Comparison of ENCODE assay signal across 1 cellular context in the genomic region with DNA sequence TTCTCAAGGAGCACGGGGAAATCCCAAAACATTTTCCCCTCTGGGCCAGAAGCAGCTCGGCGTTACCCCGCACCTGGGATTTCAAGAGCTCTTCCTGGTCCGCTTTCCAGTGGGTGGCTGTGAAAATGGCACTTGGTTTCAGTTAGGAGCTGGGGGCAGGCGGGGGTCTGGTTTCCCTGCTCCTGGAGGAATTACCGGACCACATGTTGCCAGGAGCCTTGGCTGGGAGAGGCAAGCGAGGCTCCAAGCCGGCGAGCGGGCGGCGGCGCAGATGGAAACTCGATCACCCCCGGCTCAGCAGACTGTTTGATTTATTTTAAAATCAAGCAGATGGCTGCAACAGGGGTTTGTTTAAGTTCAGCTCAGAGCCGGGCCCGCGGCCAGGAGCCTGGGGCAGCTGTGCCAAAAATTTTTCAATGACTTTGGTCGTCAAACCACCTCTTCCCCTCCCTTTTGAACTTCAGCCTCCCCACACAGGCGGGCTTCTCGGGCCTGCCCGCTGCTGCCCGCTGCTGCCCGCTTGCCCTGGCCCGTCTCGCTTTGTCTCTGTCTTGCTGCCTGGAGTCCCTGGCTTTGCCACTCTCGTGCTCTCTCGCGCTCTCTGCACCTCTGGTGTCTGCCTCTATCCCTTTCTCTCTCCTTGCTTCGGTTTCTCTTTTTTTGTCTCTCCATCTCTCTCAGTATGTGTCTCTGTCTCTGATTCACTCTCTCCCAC.
TF ChIP-seq lines count a peak whose summit lies in the region.

No MANE protein-coding gene starts in this region.

TF ChIP-seq in GM23338, 12 proteins besides CTCF, POLR2A, EP300 and RAD21 (continued from another document):
- TF ChIP-seq, protein P1, sequence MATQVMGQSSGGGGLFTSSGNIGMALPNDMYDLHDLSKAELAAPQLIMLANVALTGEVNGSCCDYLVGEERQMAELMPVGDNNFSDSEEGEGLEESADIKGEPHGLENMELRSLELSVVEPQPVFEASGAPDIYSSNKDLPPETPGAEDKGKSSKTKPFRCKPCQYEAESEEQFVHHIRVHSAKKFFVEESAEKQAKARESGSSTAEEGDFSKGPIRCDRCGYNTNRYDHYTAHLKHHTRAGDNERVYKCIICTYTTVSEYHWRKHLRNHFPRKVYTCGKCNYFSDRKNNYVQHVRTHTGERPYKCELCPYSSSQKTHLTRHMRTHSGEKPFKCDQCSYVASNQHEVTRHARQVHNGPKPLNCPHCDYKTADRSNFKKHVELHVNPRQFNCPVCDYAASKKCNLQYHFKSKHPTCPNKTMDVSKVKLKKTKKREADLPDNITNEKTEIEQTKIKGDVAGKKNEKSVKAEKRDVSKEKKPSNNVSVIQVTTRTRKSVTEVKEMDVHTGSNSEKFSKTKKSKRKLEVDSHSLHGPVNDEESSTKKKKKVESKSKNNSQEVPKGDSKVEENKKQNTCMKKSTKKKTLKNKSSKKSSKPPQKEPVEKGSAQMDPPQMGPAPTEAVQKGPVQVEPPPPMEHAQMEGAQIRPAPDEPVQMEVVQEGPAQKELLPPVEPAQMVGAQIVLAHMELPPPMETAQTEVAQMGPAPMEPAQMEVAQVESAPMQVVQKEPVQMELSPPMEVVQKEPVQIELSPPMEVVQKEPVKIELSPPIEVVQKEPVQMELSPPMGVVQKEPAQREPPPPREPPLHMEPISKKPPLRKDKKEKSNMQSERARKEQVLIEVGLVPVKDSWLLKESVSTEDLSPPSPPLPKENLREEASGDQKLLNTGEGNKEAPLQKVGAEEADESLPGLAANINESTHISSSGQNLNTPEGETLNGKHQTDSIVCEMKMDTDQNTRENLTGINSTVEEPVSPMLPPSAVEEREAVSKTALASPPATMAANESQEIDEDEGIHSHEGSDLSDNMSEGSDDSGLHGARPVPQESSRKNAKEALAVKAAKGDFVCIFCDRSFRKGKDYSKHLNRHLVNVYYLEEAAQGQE (IDR thresholded peaks at IDR 0.05; ENCODE audit: unreplicated experiment), result no peak
